ENCODE assay signal across 19 cellular contexts in genomic region chr9:37404590-37404989, GRCh38.
"Had no signal": no experiment of that assay in that cellular context is flagged by ENCODE, and none has a peak within 500 bp of the region (broad histone marks: within the 10 kb centered on the region; RNA-seq: fewer than 3 reads in every experiment).

No MANE protein-coding gene starts in this region.

- FAIRE-seq: astrocyte, bronchial epithelial cell had no signal

- H3K4me3 Mint-ChIP-seq: activated naive CD4-positive, alpha-beta T cell treated with anti-CD3 and anti-CD28 coated beads for 36 hours; activated T-cell treated with anti-CD3 and anti-CD28 coated beads, Interleukin-2, amount 50 U/mL, for 4 hours; dendritic cell treated with granulocyte-macrophage colony-stimulating factor and Interleukin-4, amounts not matched to agents 40 ng/mL and 50 ng/mL, for 4 days; effector memory CD8-positive, alpha-beta T cell had no signal

- ATAC-seq: activated T-cell treated with anti-CD3 and anti-CD28 coated beads, Interleukin-2, amount 50 U/mL, for 4 hours; effector memory CD8-positive, alpha-beta T cell had no signal

- H3K27ac Mint-ChIP-seq: activated naive CD4-positive, alpha-beta T cell treated with anti-CD3 and anti-CD28 coated beads for 36 hours; dendritic cell treated with granulocyte-macrophage colony-stimulating factor and Interleukin-4, amounts not matched to agents 40 ng/mL and 50 ng/mL, for 4 days; effector memory CD8-positive, alpha-beta T cell; progenitor cell of endocrine pancreas had no signal

- H3K27me3 Mint-ChIP-seq: dendritic cell treated with granulocyte-macrophage colony-stimulating factor and Interleukin-4, amounts not matched to agents 40 ng/mL and 50 ng/mL, for 4 days; progenitor cell of endocrine pancreas had no signal

- H3K9me3 ChIP-seq: stomach, upper lobe of left lung had no signal

- DNase-seq: activated CD4-positive, alpha-beta T cell treated with anti-CD3 and anti-CD28 coated beads, Interleukin-2, amount 50 U/mL, for 1 hour; activated CD4-positive, CD25-positive, alpha-beta regulatory T cell treated with anti-CD3 and anti-CD28 coated beads, Interleukin-2, amount 50 U/mL, for 72 hours; activated CD8-positive, alpha-beta memory T cell treated with anti-CD3 and anti-CD28 coated beads, Interleukin-2, amount 50 U/mL, for 4 hours; activated naive CD4-positive, alpha-beta T cell treated with anti-CD3 and anti-CD28 coated beads for 36 hours; activated T-cell treated with anti-CD3 and anti-CD28 coated beads, Interleukin-2, amount 50 U/mL, for 4 hours; effector memory CD8-positive, alpha-beta T cell; foreskin fibroblast; left cardiac atrium; midbrain; occipital lobe; stimulated activated CD4-positive, alpha-beta T cell treated with anti-CD3 and anti-CD28 coated beads, Interleukin-2, amount 100 ng/mL, for 24 hours; stomach; T1000; upper lobe of left lung had no signal

- H3K36me3 ChIP-seq: stomach, upper lobe of left lung had no signal

- H3K27me3 ChIP-seq: stomach, upper lobe of left lung had no signal

- H3K4me1 ChIP-seq: stomach, upper lobe of left lung had no signal

- H3K4me3 ChIP-seq: lung, stomach, upper lobe of left lung had no signal

- H3K27ac ChIP-seq: stomach, upper lobe of left lung had no signal

- H3K9me3 Mint-ChIP-seq: activated naive CD4-positive, alpha-beta T cell treated with anti-CD3 and anti-CD28 coated beads for 36 hours; activated T-cell treated with anti-CD3 and anti-CD28 coated beads, Interleukin-2, amount 50 U/mL, for 4 hours; dendritic cell treated with granulocyte-macrophage colony-stimulating factor and Interleukin-4, amounts not matched to agents 40 ng/mL and 50 ng/mL, for 4 days; effector memory CD8-positive, alpha-beta T cell had no signal
